In the genomic region with DNA sequence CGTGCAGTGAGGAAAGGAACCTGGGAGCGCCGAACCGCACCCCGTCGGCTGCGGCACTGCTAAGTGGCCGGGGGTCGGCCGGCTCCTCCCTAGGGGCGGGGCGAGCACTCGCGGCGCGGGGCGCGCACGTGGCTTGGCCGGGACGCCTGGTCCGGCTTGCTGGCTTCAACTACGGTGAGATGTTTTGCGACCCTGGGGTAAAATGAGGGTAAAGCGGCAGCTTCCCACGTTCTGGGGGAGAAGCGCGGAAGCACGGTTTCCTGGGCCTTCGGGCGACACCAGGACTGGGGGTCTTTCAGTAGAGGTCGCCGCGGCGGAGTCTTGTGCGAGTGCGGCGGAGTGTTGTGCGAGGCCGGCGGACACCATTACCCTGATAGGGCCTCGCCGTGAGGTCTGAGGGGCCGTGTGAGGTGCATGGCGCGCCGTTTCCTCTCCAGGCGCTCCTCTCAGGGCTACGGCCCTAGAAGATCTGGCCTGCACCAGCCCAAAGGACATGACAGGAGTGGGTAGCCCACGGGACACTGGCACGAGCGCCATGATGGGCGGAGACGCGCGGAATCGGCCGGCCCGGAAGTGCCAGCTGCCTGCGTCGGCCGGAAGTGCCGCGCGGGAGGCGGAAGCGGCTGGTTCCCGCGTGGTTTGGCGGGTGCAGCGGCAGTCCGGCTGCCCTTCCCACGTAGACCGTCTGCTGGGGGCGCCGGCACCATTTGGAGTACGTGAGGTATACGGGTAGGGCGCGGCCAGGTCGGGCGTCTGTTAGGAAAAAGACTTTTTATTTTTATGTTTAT, we compare ENCODE assay signal across 1 cellular context.
TF ChIP-seq lines count a peak whose summit lies in the region.

A gene with protein sequence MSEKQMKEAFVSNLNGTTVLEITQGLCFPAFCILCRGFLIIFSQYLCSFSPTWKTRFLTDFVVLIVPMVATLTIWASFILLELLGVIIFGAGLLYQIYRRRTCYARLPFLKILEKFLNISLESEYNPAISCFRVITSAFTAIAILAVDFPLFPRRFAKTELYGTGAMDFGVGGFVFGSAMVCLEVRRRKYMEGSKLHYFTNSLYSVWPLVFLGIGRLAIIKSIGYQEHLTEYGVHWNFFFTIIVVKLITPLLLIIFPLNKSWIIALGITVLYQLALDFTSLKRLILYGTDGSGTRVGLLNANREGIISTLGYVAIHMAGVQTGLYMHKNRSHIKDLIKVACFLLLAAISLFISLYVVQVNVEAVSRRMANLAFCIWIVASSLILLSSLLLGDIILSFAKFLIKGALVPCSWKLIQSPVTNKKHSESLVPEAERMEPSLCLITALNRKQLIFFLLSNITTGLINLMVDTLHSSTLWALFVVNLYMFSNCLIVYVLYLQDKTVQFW (plus strand): TSS at position 107 of the 788 bp plus-strand sequence. CDS start 2,115 bp downstream, outside the sequence.

TF ChIP-seq in WTC11, 78 proteins besides CTCF, POLR2A, EP300 and RAD21 (continued from another document):
- TF ChIP-seq TCF7 (CRISPR knock-in tag; IDR thresholded peaks at IDR 0.05; ENCODE audit: low read depth) (peak; percentile 82), ZNF671 (CRISPR knock-in tag; IDR thresholded peaks at IDR 0.05) (no peak; the same call in 1 of the 2 replicates), GTF2I (CRISPR knock-in tag; conservative IDR thresholded peaks at IDR 0.05) (no peak), ZNF232 (CRISPR knock-in tag; IDR thresholded peaks at IDR 0.05) (no peak; the same call in 1 of the 2 replicates), FOXP1 (CRISPR knock-in tag; IDR thresholded peaks at IDR 0.05; ENCODE audit: borderline replicate concordance) (peak; percentile 87), ZNF263 (CRISPR knock-in tag; IDR thresholded peaks at IDR 0.05; ENCODE audit: low read depth) (no peak), ZNF396 (CRISPR knock-in tag; IDR thresholded peaks at IDR 0.05; ENCODE audit: borderline replicate concordance) (no peak)
- TF ChIP-seq, protein P1, sequence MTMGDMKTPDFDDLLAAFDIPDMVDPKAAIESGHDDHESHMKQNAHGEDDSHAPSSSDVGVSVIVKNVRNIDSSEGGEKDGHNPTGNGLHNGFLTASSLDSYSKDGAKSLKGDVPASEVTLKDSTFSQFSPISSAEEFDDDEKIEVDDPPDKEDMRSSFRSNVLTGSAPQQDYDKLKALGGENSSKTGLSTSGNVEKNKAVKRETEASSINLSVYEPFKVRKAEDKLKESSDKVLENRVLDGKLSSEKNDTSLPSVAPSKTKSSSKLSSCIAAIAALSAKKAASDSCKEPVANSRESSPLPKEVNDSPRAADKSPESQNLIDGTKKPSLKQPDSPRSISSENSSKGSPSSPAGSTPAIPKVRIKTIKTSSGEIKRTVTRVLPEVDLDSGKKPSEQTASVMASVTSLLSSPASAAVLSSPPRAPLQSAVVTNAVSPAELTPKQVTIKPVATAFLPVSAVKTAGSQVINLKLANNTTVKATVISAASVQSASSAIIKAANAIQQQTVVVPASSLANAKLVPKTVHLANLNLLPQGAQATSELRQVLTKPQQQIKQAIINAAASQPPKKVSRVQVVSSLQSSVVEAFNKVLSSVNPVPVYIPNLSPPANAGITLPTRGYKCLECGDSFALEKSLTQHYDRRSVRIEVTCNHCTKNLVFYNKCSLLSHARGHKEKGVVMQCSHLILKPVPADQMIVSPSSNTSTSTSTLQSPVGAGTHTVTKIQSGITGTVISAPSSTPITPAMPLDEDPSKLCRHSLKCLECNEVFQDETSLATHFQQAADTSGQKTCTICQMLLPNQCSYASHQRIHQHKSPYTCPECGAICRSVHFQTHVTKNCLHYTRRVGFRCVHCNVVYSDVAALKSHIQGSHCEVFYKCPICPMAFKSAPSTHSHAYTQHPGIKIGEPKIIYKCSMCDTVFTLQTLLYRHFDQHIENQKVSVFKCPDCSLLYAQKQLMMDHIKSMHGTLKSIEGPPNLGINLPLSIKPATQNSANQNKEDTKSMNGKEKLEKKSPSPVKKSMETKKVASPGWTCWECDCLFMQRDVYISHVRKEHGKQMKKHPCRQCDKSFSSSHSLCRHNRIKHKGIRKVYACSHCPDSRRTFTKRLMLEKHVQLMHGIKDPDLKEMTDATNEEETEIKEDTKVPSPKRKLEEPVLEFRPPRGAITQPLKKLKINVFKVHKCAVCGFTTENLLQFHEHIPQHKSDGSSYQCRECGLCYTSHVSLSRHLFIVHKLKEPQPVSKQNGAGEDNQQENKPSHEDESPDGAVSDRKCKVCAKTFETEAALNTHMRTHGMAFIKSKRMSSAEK (CRISPR knock-in tag; IDR thresholded peaks at IDR 0.05; ENCODE audit: borderline replicate concordance), result no peak
- TF ChIP-seq, protein P2, sequence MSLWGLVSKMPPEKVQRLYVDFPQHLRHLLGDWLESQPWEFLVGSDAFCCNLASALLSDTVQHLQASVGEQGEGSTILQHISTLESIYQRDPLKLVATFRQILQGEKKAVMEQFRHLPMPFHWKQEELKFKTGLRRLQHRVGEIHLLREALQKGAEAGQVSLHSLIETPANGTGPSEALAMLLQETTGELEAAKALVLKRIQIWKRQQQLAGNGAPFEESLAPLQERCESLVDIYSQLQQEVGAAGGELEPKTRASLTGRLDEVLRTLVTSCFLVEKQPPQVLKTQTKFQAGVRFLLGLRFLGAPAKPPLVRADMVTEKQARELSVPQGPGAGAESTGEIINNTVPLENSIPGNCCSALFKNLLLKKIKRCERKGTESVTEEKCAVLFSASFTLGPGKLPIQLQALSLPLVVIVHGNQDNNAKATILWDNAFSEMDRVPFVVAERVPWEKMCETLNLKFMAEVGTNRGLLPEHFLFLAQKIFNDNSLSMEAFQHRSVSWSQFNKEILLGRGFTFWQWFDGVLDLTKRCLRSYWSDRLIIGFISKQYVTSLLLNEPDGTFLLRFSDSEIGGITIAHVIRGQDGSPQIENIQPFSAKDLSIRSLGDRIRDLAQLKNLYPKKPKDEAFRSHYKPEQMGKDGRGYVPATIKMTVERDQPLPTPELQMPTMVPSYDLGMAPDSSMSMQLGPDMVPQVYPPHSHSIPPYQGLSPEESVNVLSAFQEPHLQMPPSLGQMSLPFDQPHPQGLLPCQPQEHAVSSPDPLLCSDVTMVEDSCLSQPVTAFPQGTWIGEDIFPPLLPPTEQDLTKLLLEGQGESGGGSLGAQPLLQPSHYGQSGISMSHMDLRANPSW (CRISPR knock-in tag; conservative IDR thresholded peaks at IDR 0.05; ENCODE audit: low read depth), result no peak
- TF ChIP-seq, protein P3, sequence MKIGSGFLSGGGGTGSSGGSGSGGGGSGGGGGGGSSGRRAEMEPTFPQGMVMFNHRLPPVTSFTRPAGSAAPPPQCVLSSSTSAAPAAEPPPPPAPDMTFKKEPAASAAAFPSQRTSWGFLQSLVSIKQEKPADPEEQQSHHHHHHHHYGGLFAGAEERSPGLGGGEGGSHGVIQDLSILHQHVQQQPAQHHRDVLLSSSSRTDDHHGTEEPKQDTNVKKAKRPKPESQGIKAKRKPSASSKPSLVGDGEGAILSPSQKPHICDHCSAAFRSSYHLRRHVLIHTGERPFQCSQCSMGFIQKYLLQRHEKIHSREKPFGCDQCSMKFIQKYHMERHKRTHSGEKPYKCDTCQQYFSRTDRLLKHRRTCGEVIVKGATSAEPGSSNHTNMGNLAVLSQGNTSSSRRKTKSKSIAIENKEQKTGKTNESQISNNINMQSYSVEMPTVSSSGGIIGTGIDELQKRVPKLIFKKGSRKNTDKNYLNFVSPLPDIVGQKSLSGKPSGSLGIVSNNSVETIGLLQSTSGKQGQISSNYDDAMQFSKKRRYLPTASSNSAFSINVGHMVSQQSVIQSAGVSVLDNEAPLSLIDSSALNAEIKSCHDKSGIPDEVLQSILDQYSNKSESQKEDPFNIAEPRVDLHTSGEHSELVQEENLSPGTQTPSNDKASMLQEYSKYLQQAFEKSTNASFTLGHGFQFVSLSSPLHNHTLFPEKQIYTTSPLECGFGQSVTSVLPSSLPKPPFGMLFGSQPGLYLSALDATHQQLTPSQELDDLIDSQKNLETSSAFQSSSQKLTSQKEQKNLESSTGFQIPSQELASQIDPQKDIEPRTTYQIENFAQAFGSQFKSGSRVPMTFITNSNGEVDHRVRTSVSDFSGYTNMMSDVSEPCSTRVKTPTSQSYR (CRISPR knock-in tag; IDR thresholded peaks at IDR 0.05), result peak; percentile 10; the same call in 1 of the 2 replicates
- TF ChIP-seq, protein P4, sequence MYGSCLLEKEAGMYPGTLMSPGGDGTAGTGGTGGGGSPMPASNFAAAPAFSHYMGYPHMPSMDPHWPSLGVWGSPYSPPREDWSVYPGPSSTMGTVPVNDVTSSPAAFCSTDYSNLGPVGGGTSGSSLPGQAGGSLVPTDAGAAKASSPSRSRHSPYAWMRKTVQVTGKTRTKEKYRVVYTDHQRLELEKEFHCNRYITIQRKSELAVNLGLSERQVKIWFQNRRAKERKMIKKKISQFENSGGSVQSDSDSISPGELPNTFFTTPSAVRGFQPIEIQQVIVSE (CRISPR knock-in tag; IDR thresholded peaks at IDR 0.05; ENCODE audit: borderline replicate concordance), result no peak
- TF ChIP-seq, protein P5, sequence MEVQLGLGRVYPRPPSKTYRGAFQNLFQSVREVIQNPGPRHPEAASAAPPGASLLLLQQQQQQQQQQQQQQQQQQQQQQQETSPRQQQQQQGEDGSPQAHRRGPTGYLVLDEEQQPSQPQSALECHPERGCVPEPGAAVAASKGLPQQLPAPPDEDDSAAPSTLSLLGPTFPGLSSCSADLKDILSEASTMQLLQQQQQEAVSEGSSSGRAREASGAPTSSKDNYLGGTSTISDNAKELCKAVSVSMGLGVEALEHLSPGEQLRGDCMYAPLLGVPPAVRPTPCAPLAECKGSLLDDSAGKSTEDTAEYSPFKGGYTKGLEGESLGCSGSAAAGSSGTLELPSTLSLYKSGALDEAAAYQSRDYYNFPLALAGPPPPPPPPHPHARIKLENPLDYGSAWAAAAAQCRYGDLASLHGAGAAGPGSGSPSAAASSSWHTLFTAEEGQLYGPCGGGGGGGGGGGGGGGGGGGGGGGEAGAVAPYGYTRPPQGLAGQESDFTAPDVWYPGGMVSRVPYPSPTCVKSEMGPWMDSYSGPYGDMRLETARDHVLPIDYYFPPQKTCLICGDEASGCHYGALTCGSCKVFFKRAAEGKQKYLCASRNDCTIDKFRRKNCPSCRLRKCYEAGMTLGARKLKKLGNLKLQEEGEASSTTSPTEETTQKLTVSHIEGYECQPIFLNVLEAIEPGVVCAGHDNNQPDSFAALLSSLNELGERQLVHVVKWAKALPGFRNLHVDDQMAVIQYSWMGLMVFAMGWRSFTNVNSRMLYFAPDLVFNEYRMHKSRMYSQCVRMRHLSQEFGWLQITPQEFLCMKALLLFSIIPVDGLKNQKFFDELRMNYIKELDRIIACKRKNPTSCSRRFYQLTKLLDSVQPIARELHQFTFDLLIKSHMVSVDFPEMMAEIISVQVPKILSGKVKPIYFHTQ (CRISPR knock-in tag; IDR thresholded peaks at IDR 0.05), result no peak
TF ChIP-seq in WTC11: peak in this region for 39.
